Comparison of ENCODE assay signal across 1 cellular context in the genomic region with DNA sequence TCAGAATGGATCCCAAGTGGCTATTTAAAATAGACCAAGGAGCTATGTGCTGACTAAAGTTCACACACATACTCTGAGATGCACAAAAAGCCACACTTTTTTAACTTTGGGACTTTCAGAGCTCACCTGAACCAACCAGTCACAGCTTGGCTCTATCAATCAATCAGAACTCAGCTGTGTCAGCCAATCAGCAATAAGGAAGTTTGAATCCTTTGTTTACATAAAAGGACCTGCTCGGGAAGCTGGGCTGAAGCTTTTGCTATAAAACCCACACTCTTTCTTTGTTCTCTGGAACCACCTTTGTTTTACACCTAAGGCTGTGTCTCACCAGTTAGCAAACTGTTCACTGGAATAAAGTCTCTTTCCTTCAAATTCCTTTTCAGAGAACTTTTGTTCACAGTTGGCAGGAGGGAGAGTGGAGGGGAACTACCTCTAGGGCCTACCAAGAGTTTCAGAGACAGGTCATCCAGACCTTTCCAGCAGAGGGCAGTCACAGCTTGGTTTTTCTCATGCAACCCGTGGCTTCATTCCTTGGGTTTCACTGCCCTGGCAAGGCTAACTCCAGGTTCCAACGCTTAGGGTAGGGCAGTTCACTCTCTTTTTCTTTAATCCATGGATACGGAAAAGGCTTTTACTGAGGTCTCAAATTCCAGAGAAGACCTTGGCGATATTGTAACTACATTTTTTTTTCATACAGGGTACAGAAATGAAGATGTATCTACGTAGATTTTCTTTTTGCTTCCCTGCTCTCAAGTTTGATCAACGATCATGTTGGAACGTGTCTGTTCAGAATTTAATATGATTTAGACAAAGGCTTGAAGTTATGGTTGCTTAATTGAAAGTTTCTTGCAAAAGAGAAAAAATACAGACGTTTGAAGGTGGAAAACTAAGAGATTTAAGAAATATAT.
TF ChIP-seq lines count a peak whose summit lies in the region.

No MANE protein-coding gene starts in this region.

TF ChIP-seq in Ishikawa, 13 proteins besides CTCF, POLR2A, EP300 and RAD21 (continued from another document):
- TF ChIP-seq CREB1 (IDR thresholded peaks at IDR 0.05; ENCODE audit: low read depth): no peak
- TF ChIP-seq TAF1 (IDR thresholded peaks at IDR 0.05; ENCODE audit: low read depth): no peak
- TF ChIP-seq TEAD4 (IDR thresholded peaks at IDR 0.05): no peak
- no peak for TF ChIP-seq ZBTB7A (IDR thresholded peaks at IDR 0.05; ENCODE audit: low read depth)
- no peak for TF ChIP-seq TCF12 (IDR thresholded peaks at IDR 0.05; ENCODE audit: low read depth)
